In genomic region chr14:61575126-61575525, GRCh38 we compare ENCODE assay signal across 16 cellular contexts.
A peak's percentile ranks its signal among the peaks of the same experiment; 100 is the strongest.
DNase-seq lines count a peak whose midpoint lies in the region; ATAC-seq and TF ChIP-seq lines count a peak whose summit lies in the region.
"Had no signal": no experiment of that assay in that cellular context is flagged by ENCODE, and none has a peak within 500 bp of the region (broad histone marks: within the 10 kb centered on the region; RNA-seq: fewer than 3 reads in every experiment).

No MANE protein-coding gene starts in this region.

- DNase-seq in GM23248 (no peak), RWPE1 (ENCODE audit: low spot score) (no peak), epithelial cell of prostate (ENCODE audit: low read depth, low spot score) (no peak), osteocyte (ENCODE audit: extremely low spot score, unreplicated experiment) (no peak), COLO829 (ENCODE audit: low spot score) (no peak), upper lobe of right lung (no peak)
- DNase-seq: Caco-2, DMS153, H9, KBM-7, NCI-H1417 treated with DMSO at 0.1 percent for 48 hours, NCI-H2029 treated with DMSO at 0.1 percent for 48 hours, NCI-H510A treated with DMSO at 0.1 percent for 48 hours, SHP77 treated with DMSO at 0.1 percent for 48 hours had no signal

- intact Hi-C loops in upper lobe of right lung (cut with DNase I): no loop called here

- no peak for ATAC-seq in upper lobe of right lung
- no peak for ATAC-seq in HG03280 (IDR thresholded peaks at IDR 0.05; ENCODE audit: unreplicated experiment)
- ATAC-seq: Panc1 had no signal

- CTCF ChIA-PET in RWPE1 (lab: Yijun Ruan, JAX): interaction anchor here (0.6 kb wide), 1 partner anchor 314 kb away, joined by 5 read pairs; no protein-coding TSS in a partner anchor

- H3K9me3 ChIP-seq in GM23248 (ENCODE audit: low read depth) (no peaks in the 10 kb centered on the region), upper lobe of right lung (no peaks in the 10 kb centered on the region)
- H3K9me3 ChIP-seq: Caco-2 had no signal

- H3K4me1 Mint-ChIP-seq in osteocyte (ENCODE audit: unreplicated experiment): peaks cover 89% of the 10 kb centered on the region

- H3K79me2 ChIP-seq in GM23248 (ENCODE audit: insufficient read depth): peaks cover 82% of the 10 kb centered on the region

- H4K20me1 ChIP-seq in GM23248 (ENCODE audit: insufficient read depth): no peaks in the 10 kb centered on the region

- H3K36me3 ChIP-seq in GM23248 (ENCODE audit: low read depth) (no peaks in the 10 kb centered on the region), upper lobe of right lung (no peaks in the 10 kb centered on the region)

- peaks cover 3% of the 10 kb centered on the region for H3K9me3 Mint-ChIP-seq in osteocyte (ENCODE audit: unreplicated experiment)
- H3K9me3 Mint-ChIP-seq: H9 had no signal

- H3K4me1 ChIP-seq in GM23248 (ENCODE audit: insufficient read depth) (peaks cover 88% of the 10 kb centered on the region), upper lobe of right lung (peaks cover 7% of the 10 kb centered on the region)

- peak overlapping the region; percentile 61 for H3K4me2 ChIP-seq in GM23248 (ENCODE audit: unreplicated experiment)

- POLR2A ChIA-PET in RWPE1 (lab: Yijun Ruan, JAX; ENCODE audit: low non-redundant PET): no interaction called here

- no peak for TF ChIP-seq CTCF in RWPE1 (conservative IDR thresholded peaks at IDR 0.05; ENCODE audit: low read depth)
- TF ChIP-seq CTCF in osteocyte (IDR thresholded peaks at IDR 0.05): no peak
- TF ChIP-seq CTCF in upper lobe of right lung (IDR thresholded peaks at IDR 0.05): no peak

- H3K27ac Mint-ChIP-seq in osteocyte (ENCODE audit: unreplicated experiment): peak overlapping the region; percentile 84
- H3K27ac Mint-ChIP-seq: H9 had no signal

- no peaks in the 10 kb centered on the region for H3K27me3 Mint-ChIP-seq in osteocyte (ENCODE audit: unreplicated experiment)

- H3K9me2 ChIP-seq in GM23248 (ENCODE audit: insufficient read depth): no peaks in the 10 kb centered on the region

- no peak overlapping the region for H2AFZ ChIP-seq in GM23248

- H3K4me3 Mint-ChIP-seq in osteocyte (ENCODE audit: unreplicated experiment): no peak overlapping the region
- H3K4me3 Mint-ChIP-seq: H9 had no signal

- H3K36me3 Mint-ChIP-seq in osteocyte (ENCODE audit: unreplicated experiment): no peaks in the 10 kb centered on the region

- H3K27ac ChIP-seq in GM23248 (peak overlapping the region; percentile 81), RWPE1 (peak overlapping the region; percentile 67), epithelial cell of prostate (peak overlapping the region; percentile 67), upper lobe of right lung (no peak overlapping the region)

- 95% methylated on average over 3 of the region's 3 CpGs for WGBS in GM23248 (ENCODE audit: low coverage in 1 of 2, low lambda C conversion rate in 2 of 2, missing lambda C conversion rate in 2 of 2), 2 experiments

- H3K4me3 ChIP-seq in GM23248 (no peak overlapping the region), upper lobe of right lung (no peak overlapping the region)

- in situ Hi-C loops in GM23248 (cut with MboI): no loop called here

- no peaks in the 10 kb centered on the region for H3K27me3 ChIP-seq in GM23248 (replicated peaks; ENCODE audit: insufficient read depth)
- H3K27me3 ChIP-seq in upper lobe of right lung: no peaks in the 10 kb centered on the region

- peaks cover 83% of the 10 kb centered on the region for H3F3A ChIP-seq in GM23248 (ENCODE audit: insufficient read depth)

- peak overlapping the region; percentile 57 for H3K9ac ChIP-seq in GM23248
